ENCODE assay signal across 11 cellular contexts in the genomic region with DNA sequence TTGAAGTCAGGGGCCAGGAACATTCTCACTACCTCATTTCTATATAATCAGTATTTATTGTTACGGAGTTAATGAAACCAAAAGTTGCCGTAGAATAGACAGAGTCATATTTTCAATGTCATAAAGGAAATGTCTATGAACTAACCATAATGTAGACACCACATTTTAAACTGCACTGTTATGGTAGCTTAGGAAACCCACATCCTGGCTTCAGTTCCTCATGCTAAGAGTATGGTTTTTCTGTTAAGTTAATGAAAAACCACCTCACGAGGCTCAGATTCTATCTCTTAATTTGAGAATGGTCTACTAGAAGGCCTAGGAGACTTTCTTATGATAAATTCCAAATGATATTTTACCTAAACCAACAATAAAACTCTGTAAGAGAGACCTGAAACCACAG.
DNase-seq lines count a peak whose midpoint lies in the region; ATAC-seq and TF ChIP-seq lines count a peak whose summit lies in the region.
"Had no signal": no experiment of that assay in that cellular context is flagged by ENCODE, and none has a peak within 500 bp of the region (broad histone marks: within the 10 kb centered on the region; RNA-seq: fewer than 3 reads in every experiment).

No MANE protein-coding gene starts in this region.

- no TSS peak for BruUV-seq in OCI-LY7 (replicated peaks; lab: Mats Ljungman, UMichigan)

- H3K4me1 ChIP-seq in OCI-LY7 (ENCODE audit: insufficient read depth, low read length, poor library complexity, severe bottlenecking), result peaks cover 9% of the 10 kb centered on the region
- H3K4me1 ChIP-seq: foreskin keratinocyte had no signal

- no peak overlapping the region for H2AFZ ChIP-seq in OCI-LY7 (ENCODE audit: low read length)

- no peaks in the 10 kb centered on the region for H3K9me3 ChIP-seq in OCI-LY7 (ENCODE audit: low read length)

- intact Hi-C loops in OCI-LY7 (cut with micrococcal nuclease; ENCODE audit: unreplicated experiment), result no loop called here

- H3K9me2 ChIP-seq in OCI-LY7 (ENCODE audit: insufficient read depth, low read length), result no peaks in the 10 kb centered on the region

- no peak overlapping the region for H3K4me3 ChIP-seq in OCI-LY7 (ENCODE audit: low read depth, low read length, poor library complexity, severe bottlenecking)

- H3K79me2 ChIP-seq in OCI-LY7 (ENCODE audit: insufficient read depth, low read depth, low read length), result no peaks in the 10 kb centered on the region

- CTCF ChIA-PET in OCI-LY7 (lab: Charles Lee; ENCODE audit: unreplicated experiment), result no interaction called here

- POLR2A ChIA-PET in OCI-LY7 (lab: Charles Lee), result no interaction called here

- no peaks in the 10 kb centered on the region for H4K20me1 ChIP-seq in OCI-LY7 (ENCODE audit: insufficient read depth, low read length)

- no peaks in the 10 kb centered on the region for H3K36me3 ChIP-seq in OCI-LY7 (ENCODE audit: insufficient read depth, low read length)

- ATAC-seq in GM19023 (IDR thresholded peaks at IDR 0.05; ENCODE audit: unreplicated experiment) (peak; percentile 99), HG02970 (IDR thresholded peaks at IDR 0.05; ENCODE audit: low FRiP score, unreplicated experiment) (peak; percentile 100)
- ATAC-seq: foreskin keratinocyte had no signal

- peak overlapping the region; percentile 28; the same call in 1 of the 2 replicates for H3K4me2 ChIP-seq in OCI-LY7 (ENCODE audit: low read length)

- H3K27ac ChIP-seq in OCI-LY7 (ENCODE audit: low read depth, low read length, poor library complexity, severe bottlenecking), result no peak overlapping the region
- H3K27ac ChIP-seq: foreskin keratinocyte had no signal

- TF ChIP-seq CTCF in OCI-LY7 (conservative IDR thresholded peaks at IDR 0.05; ENCODE audit: low read length), result no peak

- DNase-seq in CD1c-positive myeloid dendritic cell (ENCODE audit: extremely low spot score), result peak; percentile 50
- DNase-seq in OCI-LY7 (ENCODE audit: low spot score), result peak; percentile 39
- DNase-seq in 8988T, result no peak
- no peak for DNase-seq in NCI-H1048 (lab: John Stamatoyannopoulos, UW)
- DNase-seq in activated gamma-delta T cell treated with Interleukin-2 at 50 U/mL for 16 hours, result no peak
- no peak for DNase-seq in GF-D8 (lab: John Stamatoyannopoulos, UW)
- DNase-seq: EL, foreskin keratinocyte, NCI-H2171 had no signal

Comparison
In these comparisons a context has a peak if more than half of its experiments do, and no peak if none do; other contexts are left out.
1. DNase-seq: peak in CD1c-positive myeloid dendritic cell (single experiment) and OCI-LY7 (single experiment); none in 8988T (single experiment), NCI-H1048 (single experiment), activated gamma-delta T cell treated with Interleukin-2 at 50 U/mL for 16 hours (single experiment) and GF-D8 (single experiment).